In genomic region chr12:121805800-121806555, GRCh38 we compare ENCODE assay signal across 8 cellular contexts. TPM values are rescaled to one million over a fixed set of nuclear protein-coding genes. Genes with fewer than 3 reads are reported as not detected.
A peak's percentile ranks its signal among the peaks of the same experiment; 100 is the strongest.
DNase-seq lines count a peak whose midpoint lies in the region; ATAC-seq and TF ChIP-seq lines count a peak whose summit lies in the region.

No MANE protein-coding gene starts in this region.

- TF ChIP-seq RAD21 in SK-N-SH (IDR thresholded peaks at IDR 0.05; ENCODE audit: low read length): no peak

- ATAC-seq in SK-N-SH treated with all-trans-retinoic acid at 6 μM for 48 hours (no peak), foreskin keratinocyte (no peak)

- H3K36me3 ChIP-seq in SK-N-SH (replicated peaks in 1 of 2; ENCODE audit: control insufficient read depth in 1 of 2, insufficient read depth in 2 of 2, low read length in 1 of 2) (peaks cover 22 to 34% of the 10 kb centered on the region in 2 experiments), skeletal muscle satellite cell (ENCODE audit: insufficient read depth, low read length) (peaks cover 44% of the 10 kb centered on the region)

- H4K20me1 ChIP-seq in SK-N-SH (ENCODE audit: insufficient read depth): peaks cover 17% of the 10 kb centered on the region

- no peaks in the 10 kb centered on the region for H3K9me3 Mint-ChIP-seq in T-helper 2 cell treated with Interferon-gamma antibody and Interleukin-4, amounts not matched to agents 5 μg/mL and 100 μg/mL, for 36 hours

- H2AFZ ChIP-seq in SK-N-SH (ENCODE audit: low read depth): no peak overlapping the region

- H3K27me3 Mint-ChIP-seq in T-helper 2 cell treated with Interferon-gamma antibody and Interleukin-4, amounts not matched to agents 5 μg/mL and 100 μg/mL, for 36 hours (ENCODE audit: low read depth): no peaks in the 10 kb centered on the region

- H3K4me1 Mint-ChIP-seq in T-helper 2 cell treated with Interferon-gamma antibody and Interleukin-4, amounts not matched to agents 5 μg/mL and 100 μg/mL, for 36 hours (ENCODE audit: low read depth): peaks cover 24% of the 10 kb centered on the region

- CTCF ChIA-PET in SK-N-SH (lab: Yijun Ruan, JAX): interaction anchor here (1.0 to 18.3 kb wide), 5 partner anchors 9 to 317 kb away, joined by 3 to 675 read pairs (median 4); partner anchors contain the start of gene RHOF

- no peak for TF ChIP-seq EP300 in SK-N-SH (IDR thresholded peaks at IDR 0.05; ENCODE audit: borderline replicate concordance in 1 of 2, low read depth in 1 of 2, low read length in 1 of 2)

- H3K9me3 ChIP-seq in SK-N-SH: no peaks in the 10 kb centered on the region
- no peaks in the 10 kb centered on the region for H3K9me3 ChIP-seq in skeletal muscle satellite cell (replicated peaks; ENCODE audit: low read length)

- H3K36me3 Mint-ChIP-seq in T-helper 2 cell treated with Interferon-gamma antibody and Interleukin-4, amounts not matched to agents 5 μg/mL and 100 μg/mL, for 36 hours (ENCODE audit: low read depth): peaks cover 49% of the 10 kb centered on the region

- H3K4me3 Mint-ChIP-seq in T-helper 2 cell treated with Interferon-gamma antibody and Interleukin-4, amounts not matched to agents 5 μg/mL and 100 μg/mL, for 36 hours: peak overlapping the region; percentile 98

- H3K27me3 ChIP-seq in SK-N-SH (ENCODE audit: insufficient read depth) (no peaks in the 10 kb centered on the region), foreskin keratinocyte (no peaks in the 10 kb centered on the region), skeletal muscle satellite cell (ENCODE audit: control insufficient read depth, insufficient read depth, low read length) (no peaks in the 10 kb centered on the region)

- no peaks in the 10 kb centered on the region for H3K9me2 ChIP-seq in SK-N-SH

- H3K4me3 ChIP-seq in SK-N-SH (ENCODE audit: low read depth in 2 of 2, low read length in 1 of 2): peak overlapping the region; percentile 73 to 91
- peak overlapping the region; percentile 74 for H3K4me3 ChIP-seq in skeletal muscle satellite cell (ENCODE audit: low read length)

- 24% methylated on average over 23 of the region's 23 CpGs for WGBS in SK-N-SH (ENCODE audit: low lambda C conversion rate)

- H3F3A ChIP-seq in SK-N-SH (replicated peaks; ENCODE audit: insufficient read depth): peaks cover 26% of the 10 kb centered on the region

- TF ChIP-seq CTCF in SK-N-SH (IDR thresholded peaks at IDR 0.05) (no peak), foreskin keratinocyte (conservative IDR thresholded peaks at IDR 0.05) (no peak)

- H3K4me1 ChIP-seq in SK-N-SH (ENCODE audit: control insufficient read depth in 1 of 2, insufficient read depth in 2 of 2, low read depth in 1 of 2, low read length in 1 of 2): peaks cover 12 to 16% of the 10 kb centered on the region in 2 experiments; a peak in 2 of 4 replicates
- H3K4me1 ChIP-seq in foreskin keratinocyte: peaks cover 16% of the 10 kb centered on the region
- H3K4me1 ChIP-seq in skeletal muscle satellite cell (ENCODE audit: control insufficient read depth, insufficient read depth, low read length): peaks cover 36% of the 10 kb centered on the region

- H3K27ac ChIP-seq in SK-N-SH (ENCODE audit: low read depth in 2 of 2, low read length in 1 of 2): peak overlapping the region in 1 of 2 experiments; percentile 22; a peak in 1 of 4 replicates
- peak overlapping the region; percentile 32 for H3K27ac ChIP-seq in foreskin keratinocyte

- peak overlapping the region; percentile 89 for H3K4me2 ChIP-seq in SK-N-SH
- H3K4me2 ChIP-seq in skeletal muscle satellite cell (ENCODE audit: low read length): peak overlapping the region; percentile 93

- POLR2A ChIA-PET in SK-N-SH (lab: Yijun Ruan, JAX): interaction anchor here (1.0 to 4.0 kb wide), 2 partner anchors 8 to 11 kb away, joined by 4 to 22 read pairs; partner anchors contain the start of gene RHOF

- H3K79me2 ChIP-seq in SK-N-SH (ENCODE audit: insufficient read depth): peaks cover 83% of the 10 kb centered on the region

- H3K9ac ChIP-seq in SK-N-SH (peak overlapping the region; percentile 93), skeletal muscle satellite cell (ENCODE audit: low read depth, low read length) (peak overlapping the region; percentile 99)

- no peak for DNase-seq in SK-N-SH
- DNase-seq in T-helper 2 cell treated with Interferon-gamma antibody and Interleukin-4, amounts not matched to agents 5 μg/mL and 100 μg/mL, for 36 hours (ENCODE audit: low spot score): no peak
- DNase-seq in foreskin keratinocyte: peak in 1 of 2 donors; percentile 34
- no peak for DNase-seq in GM19238 (ENCODE audit: insufficient read length, low spot score)
- no peak for DNase-seq in stimulated activated CD4-positive, alpha-beta T cell treated with anti-CD3 and anti-CD28 coated beads, Interleukin-4, amount 100 ng/mL, for 4 hours
- DNase-seq in inferior parietal cortex (ENCODE audit: extremely low spot score): no peak

- H3K27ac Mint-ChIP-seq in T-helper 2 cell treated with Interferon-gamma antibody and Interleukin-4, amounts not matched to agents 5 μg/mL and 100 μg/mL, for 36 hours: peak overlapping the region; percentile 87

TF ChIP-seq in SK-N-SH, 30 proteins besides CTCF, POLR2A, EP300 and RAD21:
- TF ChIP-seq, protein P1, sequence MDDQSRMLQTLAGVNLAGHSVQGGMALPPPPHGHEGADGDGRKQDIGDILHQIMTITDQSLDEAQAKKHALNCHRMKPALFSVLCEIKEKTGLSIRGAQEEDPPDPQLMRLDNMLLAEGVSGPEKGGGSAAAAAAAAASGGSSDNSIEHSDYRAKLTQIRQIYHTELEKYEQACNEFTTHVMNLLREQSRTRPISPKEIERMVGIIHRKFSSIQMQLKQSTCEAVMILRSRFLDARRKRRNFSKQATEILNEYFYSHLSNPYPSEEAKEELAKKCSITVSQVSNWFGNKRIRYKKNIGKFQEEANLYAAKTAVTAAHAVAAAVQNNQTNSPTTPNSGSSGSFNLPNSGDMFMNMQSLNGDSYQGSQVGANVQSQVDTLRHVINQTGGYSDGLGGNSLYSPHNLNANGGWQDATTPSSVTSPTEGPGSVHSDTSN (IDR thresholded peaks at IDR 0.05): no peak
- peak; percentile 88 for TF ChIP-seq MXI1 (IDR thresholded peaks at IDR 0.05; ENCODE audit: low read depth, low read length)

TF ChIP-seq in SK-N-SH treated with all-trans-retinoic acid at 6 μM for 48 hours, 23 proteins besides CTCF, POLR2A, EP300 and RAD21 (continues in another document):
- no peak for TF ChIP-seq ARNTL (CRISPR knock-in tag; IDR thresholded peaks at IDR 0.05; ENCODE audit: borderline replicate concordance, low read depth)
- no peak for TF ChIP-seq TCF4 (CRISPR knock-in tag; IDR thresholded peaks at IDR 0.05; ENCODE audit: borderline replicate concordance)
- TF ChIP-seq ZC3H10 (CRISPR knock-in tag; IDR thresholded peaks at IDR 0.05): no peak
- no peak for TF ChIP-seq RARB (CRISPR knock-in tag; IDR thresholded peaks at IDR 0.05)
- no peak for TF ChIP-seq POU6F1 (CRISPR knock-in tag; IDR thresholded peaks at IDR 0.05; ENCODE audit: borderline replicate concordance, low read depth)
- TF ChIP-seq ZNF70 (CRISPR knock-in tag; IDR thresholded peaks at IDR 0.05): no peak
- TF ChIP-seq ZFP3 (CRISPR knock-in tag; IDR thresholded peaks at IDR 0.05): no peak
- no peak for TF ChIP-seq GLIS3 (CRISPR knock-in tag; IDR thresholded peaks at IDR 0.05)
- no peak for TF ChIP-seq PPARA (CRISPR knock-in tag; IDR thresholded peaks at IDR 0.05; ENCODE audit: borderline replicate concordance)
- no peak for TF ChIP-seq SNAI2 (CRISPR knock-in tag; IDR thresholded peaks at IDR 0.05)
- TF ChIP-seq ZNF565 (CRISPR knock-in tag; conservative IDR thresholded peaks at IDR 0.05; ENCODE audit: low read depth): no peak
- TF ChIP-seq ESRRG (CRISPR knock-in tag; IDR thresholded peaks at IDR 0.05): no peak

RNA-seq across cellular contexts. Expression of gene SETD1B, which starts 2.2 kb away (rescaled TPM):
- polyA plus RNA-seq in SK-N-SH (2012; rRNA removed): 1.2 and 2.0 TPM in 2 replicates
- polyA plus RNA-seq in SK-N-SH (2012; cell fraction: cytosol; rRNA removed): 1.5 and 1.8 TPM in 2 replicates
- 8.4 and 11.5 TPM in 2 replicates for polyA plus RNA-seq in SK-N-SH (2012; cell fraction: nucleus; rRNA removed)
- total RNA-seq in foreskin keratinocyte: 5.5 and 6.1 TPM in 2 replicates
- 2.2 and 2.6 TPM in 2 replicates for polyA plus RNA-seq in foreskin keratinocyte
- 3.7 and 3.8 TPM in 2 replicates for total RNA-seq in skeletal muscle satellite cell (2012; rRNA removed)

RNA-seq across cellular contexts. Expression of gene RHOF, which starts 12.5 kb away (rescaled TPM):
- polyA plus RNA-seq in SK-N-SH (2012; rRNA removed): 5.0 and 5.3 TPM in 2 replicates
- polyA plus RNA-seq in SK-N-SH (2012; cell fraction: cytosol; rRNA removed): 2.3 and 2.8 TPM in 2 replicates
- polyA plus RNA-seq in SK-N-SH (2012; cell fraction: nucleus; rRNA removed): 19.5 and 20.2 TPM in 2 replicates
- 5.0 and 5.5 TPM in 2 replicates for total RNA-seq in foreskin keratinocyte
- polyA plus RNA-seq in foreskin keratinocyte: 4.8 and 6.0 TPM in 2 replicates
- total RNA-seq in skeletal muscle satellite cell (2012; rRNA removed): 5.6 and 7.2 TPM in 2 replicates

RNA-seq across cellular contexts. Expression of gene HPD, which starts 52.7 kb away (rescaled TPM):
- 1.8 and 1.9 TPM in 2 replicates for polyA plus RNA-seq in SK-N-SH (2012; rRNA removed)
- polyA plus RNA-seq in SK-N-SH (2012; cell fraction: cytosol; rRNA removed): 2.0 TPM in 2 replicates
- polyA plus RNA-seq in SK-N-SH (2012; cell fraction: nucleus; rRNA removed): 2.2 and 2.8 TPM in 2 replicates
- not detected in 2 replicates for total RNA-seq in foreskin keratinocyte
- polyA plus RNA-seq in foreskin keratinocyte: not detected in 2 replicates
- total RNA-seq in skeletal muscle satellite cell (2012; rRNA removed): 0.76 and 2.4 TPM in 2 replicates
